1 cellular context compared by ENCODE assay signal in the genomic region with DNA sequence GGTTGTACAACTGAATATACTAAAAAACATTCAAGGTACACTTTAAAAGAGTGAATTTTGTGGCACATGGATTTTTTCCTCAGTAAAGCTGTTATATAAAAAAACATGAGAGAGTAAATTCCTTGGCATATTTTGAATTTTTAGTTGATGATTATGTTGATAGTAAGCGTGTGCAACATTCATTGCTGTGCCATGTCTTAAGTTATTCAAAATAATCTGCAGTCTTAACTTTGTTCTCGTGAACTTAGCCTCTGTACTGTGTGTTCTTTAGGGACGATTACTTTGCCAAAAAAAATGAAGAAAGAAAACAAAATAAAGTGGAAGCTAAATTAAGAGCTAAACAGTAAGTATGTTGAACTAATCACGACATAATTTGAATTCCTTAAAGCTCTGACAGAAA.
TF ChIP-seq lines count a peak whose summit lies in the region.

No MANE protein-coding gene starts in this region.

TF ChIP-seq in SK-N-SH, 30 proteins besides CTCF, POLR2A, EP300 and RAD21:
- TF ChIP-seq RXRA (IDR thresholded peaks at IDR 0.05; ENCODE audit: borderline replicate concordance, low read depth) (no peak), JUND (IDR thresholded peaks at IDR 0.05) (peak; percentile 25; the same call in 1 of the 2 replicates)
